In genomic region chr4:6088950-6089349, GRCh38 we compare ENCODE assay signal across 31 cellular contexts.
"Had no signal": no experiment of that assay in that cellular context is flagged by ENCODE, and none has a peak within 500 bp of the region (broad histone marks: within the 10 kb centered on the region; RNA-seq: fewer than 3 reads in every experiment).

No MANE protein-coding gene starts in this region.

- H3K27me3 Mint-ChIP-seq: natural killer cell treated with Interleukin-12 subunit alpha and Interleukin-12 subunit beta and Interleukin-15 and Interleukin-18, amount 100 ng/mL, for 72 hours; stimulated activated memory B cell treated with anti-CD40 and anti-IgM and Interleukin-4, amounts not matched to agents 10 μg/mL and 1 μg/mL and 100 μg/mL, for 72 hours; stimulated activated naive CD8-positive, alpha-beta T cell treated with anti-CD3 and anti-CD28 coated beads, Interleukin-15, Interleukin-2, amounts not matched to agents 100 ng/mL and 50 ng/mL, for 24 hours had no signal

- H3K27me3 ChIP-seq: ovary, right lobe of liver, testis, transverse colon, upper lobe of right lung, uterus had no signal

- H3K27ac Mint-ChIP-seq: naive thymus-derived CD4-positive, alpha-beta T cell; natural killer cell treated with Interleukin-12 subunit alpha and Interleukin-12 subunit beta and Interleukin-15 and Interleukin-18, amount 100 ng/mL, for 72 hours; nephron progenitor cell; progenitor cell of endocrine pancreas; stimulated activated memory B cell treated with anti-CD40 and anti-IgM and Interleukin-4, amounts not matched to agents 10 μg/mL and 1 μg/mL and 100 μg/mL, for 72 hours; stimulated activated naive CD8-positive, alpha-beta T cell treated with anti-CD3 and anti-CD28 coated beads, Interleukin-15, Interleukin-2, amounts not matched to agents 100 ng/mL and 50 ng/mL, for 24 hours; type B pancreatic cell had no signal

- H3K36me3 Mint-ChIP-seq: stimulated activated memory B cell treated with anti-CD40 and anti-IgM and Interleukin-4, amounts not matched to agents 10 μg/mL and 1 μg/mL and 100 μg/mL, for 72 hours; type B pancreatic cell had no signal

- H3K4me3 ChIP-seq: ovary, psoas muscle, right lobe of liver, skin epidermis, smooth muscle cell, spleen, suprapubic skin, testis, tibial artery, transverse colon, upper lobe of right lung, uterus had no signal

- H3K4me3 Mint-ChIP-seq: naive thymus-derived CD4-positive, alpha-beta T cell; natural killer cell treated with Interleukin-12 subunit alpha and Interleukin-12 subunit beta and Interleukin-15 and Interleukin-18, amount 100 ng/mL, for 72 hours; nephron progenitor cell; neural crest cell; stimulated activated memory B cell treated with anti-CD40 and anti-IgM and Interleukin-4, amounts not matched to agents 10 μg/mL and 1 μg/mL and 100 μg/mL, for 72 hours; stimulated activated naive CD8-positive, alpha-beta T cell treated with anti-CD3 and anti-CD28 coated beads, Interleukin-15, Interleukin-2, amounts not matched to agents 100 ng/mL and 50 ng/mL, for 24 hours; type B pancreatic cell had no signal

- DNase-seq: naive thymus-derived CD4-positive, alpha-beta T cell; nephron progenitor cell; nucleus accumbens; ovary; psoas muscle; right cardiac atrium; right lobe of liver; spleen; stimulated activated CD4-positive, alpha-beta T cell treated with anti-CD3 and anti-CD28 coated beads, Interleukin-12 subunit alpha, Interleukin-12 subunit beta, amount 100 ng/mL, for 4 hours; stimulated activated CD4-positive, alpha-beta T cell treated with anti-CD3 and anti-CD28 coated beads, Interleukin-1b, Interleukin-23, amount 100 ng/mL, for 48 hours; stimulated activated CD4-positive, alpha-beta T cell treated with anti-CD3 and anti-CD28 coated beads, Interleukin-4, amount 100 ng/mL, for 1 hour; stimulated activated CD4-positive, alpha-beta T cell treated with anti-CD3 and anti-CD28 coated beads, Interleukin-4, amount 100 ng/mL, for 4 hours; stimulated activated CD8-positive, alpha-beta memory T cell treated with anti-CD3 and anti-CD28 coated beads, Interleukin-4, amount 100 ng/mL, for 48 hours; stimulated activated naive CD4-positive, alpha-beta T cell; substantia nigra; testis; transverse colon; upper lobe of right lung; uterus had no signal

- H3K9me3 Mint-ChIP-seq: natural killer cell treated with Interleukin-12 subunit alpha and Interleukin-12 subunit beta and Interleukin-15 and Interleukin-18, amount 100 ng/mL, for 72 hours; neural crest cell; stimulated activated naive CD8-positive, alpha-beta T cell treated with anti-CD3 and anti-CD28 coated beads, Interleukin-15, Interleukin-2, amounts not matched to agents 100 ng/mL and 50 ng/mL, for 24 hours; type B pancreatic cell had no signal

- H3K36me3 ChIP-seq: neutrophil, ovary, right lobe of liver, suprapubic skin, tibial artery, transverse colon, upper lobe of right lung, uterus had no signal

- H3K4me1 Mint-ChIP-seq: stimulated activated memory B cell treated with anti-CD40 and anti-IgM and Interleukin-4, amounts not matched to agents 10 μg/mL and 1 μg/mL and 100 μg/mL, for 72 hours had no signal

- ATAC-seq: naive thymus-derived CD4-positive, alpha-beta T cell; natural killer cell treated with Interleukin-12 subunit alpha and Interleukin-12 subunit beta and Interleukin-15 and Interleukin-18, amount 100 ng/mL, for 72 hours; psoas muscle; right cardiac atrium; right lobe of liver; stimulated activated memory B cell treated with anti-CD40 and anti-IgM and Interleukin-4, amounts not matched to agents 10 μg/mL and 1 μg/mL and 100 μg/mL, for 72 hours; upper lobe of right lung had no signal

- H3K4me1 ChIP-seq: parathyroid adenoma, psoas muscle, spleen, suprapubic skin, tibial artery, transverse colon, upper lobe of right lung, uterus had no signal

- H3K27ac ChIP-seq: neutrophil, ovary, parathyroid adenoma, psoas muscle, right lobe of liver, skin epidermis, spleen, suprapubic skin, testis, tibial artery, transverse colon, upper lobe of right lung, uterus had no signal

- H3K9me3 ChIP-seq: neutrophil, ovary, psoas muscle, right lobe of liver, suprapubic skin, testis, tibial artery, transverse colon, upper lobe of right lung, uterus had no signal
